Comparison of ENCODE assay signal across 20 cellular contexts in genomic region chr3:64191822-64192221, GRCh38. TPM values are rescaled to one million over a fixed set of nuclear protein-coding genes. Genes with fewer than 3 reads are reported as not detected.
"Had no signal": no experiment of that assay in that cellular context is flagged by ENCODE, and none has a peak within 500 bp of the region (broad histone marks: within the 10 kb centered on the region; RNA-seq: fewer than 3 reads in every experiment).

No MANE protein-coding gene starts in this region.

- H3K9me3 ChIP-seq: gastrocnemius medialis, thyroid gland had no signal

- H3K9me3 Mint-ChIP-seq: activated CD4-positive, alpha-beta T cell treated with anti-CD3 and anti-CD28 coated beads, Interleukin-2, amount 10 ng/mL, durations not matched to agents 24 days and 14 days had no signal

- DNase-seq: activated CD4-positive, alpha-beta T cell treated with anti-CD3 and anti-CD28 coated beads, Interleukin-2, amount 10 ng/mL, durations not matched to agents 24 days and 14 days; activated CD4-positive, CD25-positive, alpha-beta regulatory T cell; activated CD8-positive, alpha-beta memory T cell treated with anti-CD3 and anti-CD28 coated beads, Interleukin-2, amount 50 U/mL, for 4 hours; activated CD8-positive, alpha-beta T cell treated with anti-CD3 and anti-CD28 coated beads, Interleukin-2, amount 10 ng/mL, durations not matched to agents 7 days and 5 days; activated gamma-delta T cell; activated T-cell treated with anti-CD3 and anti-CD28 coated beads, Interleukin-2, amount 50 U/mL, for 72 hours; amniotic stem cell; body of pancreas; effector CD4-positive, alpha-beta T cell; gastrocnemius medialis; naive B cell; stimulated activated CD4-positive, alpha-beta T cell treated with anti-CD3 and anti-CD28 coated beads, Interleukin-2, amount 100 ng/mL, for 48 hours; thyroid gland had no signal

- H3K36me3 Mint-ChIP-seq: activated naive CD4-positive, alpha-beta T cell treated with anti-CD3 and anti-CD28 coated beads, Interleukin-2, amount 50 U/mL, for 72 hours had no signal

- H3K27me3 ChIP-seq: body of pancreas, gastrocnemius medialis, neural progenitor cell, thyroid gland had no signal

- H3K4me1 Mint-ChIP-seq: activated CD4-positive, alpha-beta T cell treated with anti-CD3 and anti-CD28 coated beads, Interleukin-2, amount 10 ng/mL, durations not matched to agents 24 days and 14 days; central memory CD8-positive, alpha-beta T cell; naive B cell; stimulated activated memory B cell treated with anti-CD40 and anti-IgM and Interleukin-4, amounts not matched to agents 10 μg/mL and 1 μg/mL and 100 μg/mL, for 72 hours had no signal

- H3K27ac ChIP-seq: body of pancreas, gastrocnemius medialis, neural progenitor cell, parathyroid adenoma, thyroid gland had no signal

- H3K4me3 Mint-ChIP-seq: activated CD4-positive, alpha-beta T cell treated with anti-CD3 and anti-CD28 coated beads, Interleukin-2, amount 10 ng/mL, durations not matched to agents 24 days and 14 days; activated CD8-positive, alpha-beta T cell treated with anti-CD3 and anti-CD28 coated beads, Interleukin-2, amount 10 ng/mL, durations not matched to agents 7 days and 5 days; activated T-cell treated with anti-CD3 and anti-CD28 coated beads, Interleukin-2, amount 50 U/mL, for 72 hours; central memory CD8-positive, alpha-beta T cell; naive B cell; neural progenitor cell; stimulated activated memory B cell treated with anti-CD40 and anti-IgM and Interleukin-4, amounts not matched to agents 10 μg/mL and 1 μg/mL and 100 μg/mL, for 72 hours; T-helper 2 cell treated with Interferon-gamma antibody and Interleukin-4, amounts not matched to agents 5 μg/mL and 100 μg/mL, for 36 hours had no signal

- H3K36me3 ChIP-seq: gastrocnemius medialis, neural progenitor cell had no signal

- H3K27ac Mint-ChIP-seq: activated CD4-positive, alpha-beta T cell treated with anti-CD3 and anti-CD28 coated beads, Interleukin-2, amount 10 ng/mL, durations not matched to agents 24 days and 14 days; activated CD8-positive, alpha-beta T cell treated with anti-CD3 and anti-CD28 coated beads, Interleukin-2, amount 10 ng/mL, durations not matched to agents 7 days and 5 days; activated naive CD4-positive, alpha-beta T cell treated with anti-CD3 and anti-CD28 coated beads, Interleukin-2, amount 50 U/mL, for 72 hours; activated T-cell treated with anti-CD3 and anti-CD28 coated beads, Interleukin-2, amount 50 U/mL, for 72 hours; naive B cell; neural progenitor cell; stimulated activated memory B cell treated with anti-CD40 and anti-IgM and Interleukin-4, amounts not matched to agents 10 μg/mL and 1 μg/mL and 100 μg/mL, for 72 hours; T-helper 2 cell treated with Interferon-gamma antibody and Interleukin-4, amounts not matched to agents 5 μg/mL and 100 μg/mL, for 36 hours had no signal

- H3K4me3 ChIP-seq: body of pancreas, coronary artery, gastrocnemius medialis, neural progenitor cell, thyroid gland had no signal

- ATAC-seq: activated CD8-positive, alpha-beta T cell treated with anti-CD3 and anti-CD28 coated beads, Interleukin-2, amount 10 ng/mL, durations not matched to agents 7 days and 5 days; activated naive CD4-positive, alpha-beta T cell treated with anti-CD3 and anti-CD28 coated beads, Interleukin-2, amount 50 U/mL, for 72 hours; activated T-cell treated with anti-CD3 and anti-CD28 coated beads, Interleukin-2, amount 50 U/mL, for 72 hours; body of pancreas; gastrocnemius medialis; stimulated activated memory B cell treated with anti-CD40 and anti-IgM and Interleukin-4, amounts not matched to agents 10 μg/mL and 1 μg/mL and 100 μg/mL, for 72 hours had no signal

- H3K27me3 Mint-ChIP-seq: activated CD4-positive, alpha-beta T cell treated with anti-CD3 and anti-CD28 coated beads, Interleukin-2, amount 10 ng/mL, durations not matched to agents 24 days and 14 days; central memory CD8-positive, alpha-beta T cell; stimulated activated memory B cell treated with anti-CD40 and anti-IgM and Interleukin-4, amounts not matched to agents 10 μg/mL and 1 μg/mL and 100 μg/mL, for 72 hours had no signal

RNA-seq across cellular contexts. Expression of gene PRICKLE2, which starts 33.4 kb away (rescaled TPM):
- total RNA-seq: activated CD4-positive, alpha-beta T cell treated with anti-CD3 and anti-CD28 coated beads, Interleukin-2, amount 10 ng/mL, durations not matched to agents 24 days and 14 days; activated CD8-positive, alpha-beta T cell treated with anti-CD3 and anti-CD28 coated beads, Interleukin-2, amount 10 ng/mL, durations not matched to agents 7 days and 5 days; activated naive CD4-positive, alpha-beta T cell treated with anti-CD3 and anti-CD28 coated beads, Interleukin-2, amount 50 U/mL, for 72 hours had no signal
